Comparison of ENCODE assay signal across 12 cellular contexts in genomic region chr10:43294241-43294658, GRCh38.
DNase-seq lines count a peak whose midpoint lies in the region; ATAC-seq and TF ChIP-seq lines count a peak whose summit lies in the region.
"Had no signal": no experiment of that assay in that cellular context is flagged by ENCODE, and none has a peak within 500 bp of the region (broad histone marks: within the 10 kb centered on the region; RNA-seq: fewer than 3 reads in every experiment).

No MANE protein-coding gene starts in this region.

- TF ChIP-seq CTCF in HEK293 (tag by site-specific recombination; IDR thresholded peaks at IDR 0.05), result no peak

- no peak overlapping the region for H3K27ac ChIP-seq in HEK293 (ENCODE audit: extremely low read depth, low read depth, low read length)
- H3K27ac ChIP-seq: epithelial cell of prostate, right lobe of liver had no signal

- H3K36me3 ChIP-seq in HEK293 (ENCODE audit: control insufficient read depth in 2 of 2, insufficient read depth in 1 of 2, low read length in 2 of 2), result no peaks in the 10 kb centered on the region
- H3K36me3 ChIP-seq: right lobe of liver had no signal

- H3K9me3 ChIP-seq in HEK293 (ENCODE audit: control insufficient read depth, insufficient read depth, low read depth, low read length), result no peaks in the 10 kb centered on the region
- H3K9me3 ChIP-seq: right lobe of liver had no signal

- H3K4me3 ChIP-seq in HEK293 (ENCODE audit: low read depth, low read length), result no peak overlapping the region
- H3K4me3 ChIP-seq: GM23338, right lobe of liver had no signal

- POLR2A ChIA-PET in HEK293 (lab: Yijun Ruan, JAX), result no interaction called here

- DNase-seq in activated CD4-positive, CD25-positive, alpha-beta regulatory T cell treated with anti-CD3 and anti-CD28 coated beads, Interleukin-2, amount 50 U/mL, for 72 hours, result peak; percentile 36
- DNase-seq in activated effector memory CD4-positive, alpha-beta T cell treated with Interleukin-2 at 50 U/mL for 16 hours, result peak; percentile 59
- DNase-seq in stimulated activated CD8-positive, alpha-beta memory T cell treated with anti-CD3 and anti-CD28 coated beads, Interleukin-12 subunit alpha, Interleukin-12 subunit beta, amount 100 ng/mL, for 4 hours (ENCODE audit: low read depth), result peak; percentile 19
- no peak for DNase-seq in NCI-H510A treated with DMSO at 0.1 percent for 48 hours (lab: John Stamatoyannopoulos, UW)
- DNase-seq: DND-41, NCI-H1930, right lobe of liver had no signal

- CTCF ChIA-PET in HEK293 (lab: Yijun Ruan, JAX), result interaction anchor here (0.6 to 1.4 kb wide), 2 partner anchors 12 to 377 kb away, joined by 3 to 6 read pairs; no protein-coding TSS in a partner anchor

- ATAC-seq in GM19035 (IDR thresholded peaks at IDR 0.05; ENCODE audit: unreplicated experiment) (no peak), GM21619 (IDR thresholded peaks at IDR 0.05; ENCODE audit: unreplicated experiment) (no peak)

- no peaks in the 10 kb centered on the region; the same call in 1 of the 2 replicates for H3K4me1 ChIP-seq in HEK293 (ENCODE audit: control insufficient read depth, insufficient read depth, low read length)
- H3K4me1 ChIP-seq: right lobe of liver had no signal

TF ChIP-seq in HEK293, 187 proteins besides CTCF, POLR2A, EP300 and RAD21:
- TF ChIP-seq ZNF2 (tag by site-specific recombination; IDR thresholded peaks at IDR 0.05), result no peak
- TF ChIP-seq ZNF24 (tag by site-specific recombination; IDR thresholded peaks at IDR 0.05), result no peak
- no peak for TF ChIP-seq ZFP37 (tag by site-specific recombination; IDR thresholded peaks at IDR 0.05)
- no peak for TF ChIP-seq KLF7 (tag by site-specific recombination; IDR thresholded peaks at IDR 0.05; ENCODE audit: borderline replicate concordance)
- TF ChIP-seq MZF1 (tag by site-specific recombination; IDR thresholded peaks at IDR 0.05; ENCODE audit: borderline replicate concordance), result no peak
- TF ChIP-seq ZIC2 (tag by site-specific recombination; IDR thresholded peaks at IDR 0.05), result peak; percentile 27; the same call in 1 of the 2 replicates
- TF ChIP-seq, protein P1, sequence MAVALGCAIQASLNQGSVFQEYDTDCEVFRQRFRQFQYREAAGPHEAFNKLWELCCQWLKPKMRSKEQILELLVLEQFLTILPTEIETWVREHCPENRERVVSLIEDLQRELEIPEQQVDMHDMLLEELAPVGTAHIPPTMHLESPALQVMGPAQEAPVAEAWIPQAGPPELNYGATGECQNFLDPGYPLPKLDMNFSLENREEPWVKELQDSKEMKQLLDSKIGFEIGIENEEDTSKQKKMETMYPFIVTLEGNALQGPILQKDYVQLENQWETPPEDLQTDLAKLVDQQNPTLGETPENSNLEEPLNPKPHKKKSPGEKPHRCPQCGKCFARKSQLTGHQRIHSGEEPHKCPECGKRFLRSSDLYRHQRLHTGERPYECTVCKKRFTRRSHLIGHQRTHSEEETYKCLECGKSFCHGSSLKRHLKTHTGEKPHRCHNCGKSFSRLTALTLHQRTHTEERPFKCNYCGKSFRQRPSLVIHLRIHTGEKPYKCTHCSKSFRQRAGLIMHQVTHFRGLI (tag by site-specific recombination; IDR thresholded peaks at IDR 0.05), result no peak
- no peak for TF ChIP-seq ZNF169 (tag by site-specific recombination; IDR thresholded peaks at IDR 0.05)
- TF ChIP-seq ZNF510 (tag by site-specific recombination; IDR thresholded peaks at IDR 0.05; ENCODE audit: insufficient replicate concordance), result no peak
- TF ChIP-seq GLIS1 (tag by site-specific recombination; IDR thresholded peaks at IDR 0.05), result peak; percentile 59
- TF ChIP-seq ZSCAN5A (tag by site-specific recombination; IDR thresholded peaks at IDR 0.05), result no peak
- TF ChIP-seq, protein P2, sequence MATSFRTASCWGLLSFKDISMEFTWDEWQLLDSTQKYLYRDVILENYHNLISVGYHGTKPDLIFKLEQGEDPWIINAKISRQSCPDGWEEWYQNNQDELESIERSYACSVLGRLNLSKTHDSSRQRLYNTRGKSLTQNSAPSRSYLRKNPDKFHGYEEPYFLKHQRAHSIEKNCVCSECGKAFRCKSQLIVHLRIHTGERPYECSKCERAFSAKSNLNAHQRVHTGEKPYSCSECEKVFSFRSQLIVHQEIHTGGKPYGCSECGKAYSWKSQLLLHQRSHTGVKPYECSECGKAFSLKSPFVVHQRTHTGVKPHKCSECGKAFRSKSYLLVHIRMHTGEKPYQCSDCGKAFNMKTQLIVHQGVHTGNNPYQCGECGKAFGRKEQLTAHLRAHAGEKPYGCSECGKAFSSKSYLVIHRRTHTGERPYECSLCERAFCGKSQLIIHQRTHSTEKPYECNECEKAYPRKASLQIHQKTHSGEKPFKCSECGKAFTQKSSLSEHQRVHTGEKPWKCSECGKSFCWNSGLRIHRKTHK (tag by site-specific recombination; IDR thresholded peaks at IDR 0.05), result no peak
- TF ChIP-seq ZNF596 (tag by site-specific recombination; IDR thresholded peaks at IDR 0.05), result no peak
